ENCODE assay signal across 8 cellular contexts in the genomic region with DNA sequence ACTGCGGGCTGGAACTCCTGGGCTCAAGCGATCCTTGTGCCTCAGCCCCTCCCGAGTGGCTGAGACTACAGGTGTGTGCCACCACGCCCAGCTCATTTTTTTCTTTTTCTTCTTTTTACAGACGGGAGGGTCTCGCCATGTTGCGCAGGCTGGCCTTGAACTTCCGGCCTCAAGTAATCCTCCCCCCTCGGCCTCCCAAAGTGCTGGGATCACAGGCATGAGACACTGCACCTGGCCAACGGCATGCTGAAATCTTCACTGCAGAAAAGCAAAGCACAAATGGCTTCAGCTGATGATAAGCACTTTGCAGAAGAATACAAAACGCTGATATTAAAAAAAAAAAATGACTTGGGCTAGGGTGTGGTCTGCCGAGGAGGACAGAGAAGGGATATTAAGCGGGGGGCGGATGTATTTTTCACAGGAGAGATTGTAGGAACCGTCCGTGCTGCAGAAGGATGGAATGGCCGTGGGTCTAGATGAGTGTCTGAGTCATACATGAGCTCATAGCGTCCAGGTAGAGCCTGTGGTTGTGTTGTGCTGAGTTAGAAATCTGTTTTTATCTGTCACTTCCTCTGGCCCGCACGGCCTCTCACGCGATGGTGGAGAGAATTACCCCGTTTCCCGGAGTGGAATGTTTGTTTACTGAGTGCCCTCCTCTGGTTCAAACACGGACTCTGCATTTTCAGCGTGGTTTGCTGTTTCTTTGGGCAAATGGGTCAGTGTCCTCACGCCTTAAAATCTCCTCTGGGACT.
DNase-seq lines count a peak whose midpoint lies in the region; ATAC-seq lines count a peak whose summit lies in the region.

No MANE protein-coding gene starts in this region.

- no peak overlapping the region for H3K4me3 Mint-ChIP-seq in activated naive CD4-positive, alpha-beta T cell treated with anti-CD3 and anti-CD28 coated beads, Interleukin-2, amount 10 ng/mL, durations not matched to agents 7 days and 5 days

- CTCF ChIA-PET in activated naive CD4-positive, alpha-beta T cell treated with anti-CD3 and anti-CD28 coated beads, Interleukin-2, amount 10 ng/mL, durations not matched to agents 7 days and 5 days (lab: Charles Lee): no interaction called here

- H3K27me3 Mint-ChIP-seq in activated naive CD4-positive, alpha-beta T cell treated with anti-CD3 and anti-CD28 coated beads, Interleukin-2, amount 10 ng/mL, durations not matched to agents 7 days and 5 days: no peaks in the 10 kb centered on the region

- H3K36me3 Mint-ChIP-seq in activated naive CD4-positive, alpha-beta T cell treated with anti-CD3 and anti-CD28 coated beads, Interleukin-2, amount 10 ng/mL, durations not matched to agents 7 days and 5 days: no peaks in the 10 kb centered on the region

- peaks cover 3% of the 10 kb centered on the region for H3K9me3 Mint-ChIP-seq in activated naive CD4-positive, alpha-beta T cell treated with anti-CD3 and anti-CD28 coated beads, Interleukin-2, amount 10 ng/mL, durations not matched to agents 7 days and 5 days

- peak; percentile 83 for ATAC-seq in GM18520 (IDR thresholded peaks at IDR 0.05; ENCODE audit: unreplicated experiment)
- peak; percentile 87 for ATAC-seq in HG02852 (IDR thresholded peaks at IDR 0.05; ENCODE audit: unreplicated experiment)

- peaks cover 26% of the 10 kb centered on the region for H3K4me1 Mint-ChIP-seq in activated naive CD4-positive, alpha-beta T cell treated with anti-CD3 and anti-CD28 coated beads, Interleukin-2, amount 10 ng/mL, durations not matched to agents 7 days and 5 days

- DNase-seq in RKO (ENCODE audit: low spot score) (peak; percentile 59), HK-2 (ENCODE audit: unreplicated experiment) (no peak), anterior cingulate cortex (lab: John Stamatoyannopoulos, UW) (no peak), NCI-H524 (lab: John Stamatoyannopoulos, UW) (no peak)
- peak; percentile 72 for DNase-seq in activated naive CD4-positive, alpha-beta T cell treated with anti-CD3 and anti-CD28 coated beads, Interleukin-2, amount 10 ng/mL, durations not matched to agents 7 days and 5 days
- peak; percentile 66 to 68 for DNase-seq in stimulated activated CD4-positive, alpha-beta T cell treated with anti-CD3 and anti-CD28 coated beads, Interleukin-2, amount 100 ng/mL, for 24 hours

- H3K27ac Mint-ChIP-seq in activated naive CD4-positive, alpha-beta T cell treated with anti-CD3 and anti-CD28 coated beads, Interleukin-2, amount 10 ng/mL, durations not matched to agents 7 days and 5 days: peak overlapping the region; percentile 81

Comparison
In these comparisons a context has a peak if more than half of its experiments do, and no peak if none do; other contexts are left out.
1. DNase-seq: peak in RKO (single experiment), activated naive CD4-positive, alpha-beta T cell treated with anti-CD3 and anti-CD28 coated beads, Interleukin-2, amount 10 ng/mL, durations not matched to agents 7 days and 5 days (single experiment) and stimulated activated CD4-positive, alpha-beta T cell treated with anti-CD3 and anti-CD28 coated beads, Interleukin-2, amount 100 ng/mL, for 24 hours (2 of 2); none in HK-2 (single experiment), anterior cingulate cortex (0 of 58) and NCI-H524 (0 of 2).